Comparison of ENCODE assay signal across 1 cellular context in the genomic region with DNA sequence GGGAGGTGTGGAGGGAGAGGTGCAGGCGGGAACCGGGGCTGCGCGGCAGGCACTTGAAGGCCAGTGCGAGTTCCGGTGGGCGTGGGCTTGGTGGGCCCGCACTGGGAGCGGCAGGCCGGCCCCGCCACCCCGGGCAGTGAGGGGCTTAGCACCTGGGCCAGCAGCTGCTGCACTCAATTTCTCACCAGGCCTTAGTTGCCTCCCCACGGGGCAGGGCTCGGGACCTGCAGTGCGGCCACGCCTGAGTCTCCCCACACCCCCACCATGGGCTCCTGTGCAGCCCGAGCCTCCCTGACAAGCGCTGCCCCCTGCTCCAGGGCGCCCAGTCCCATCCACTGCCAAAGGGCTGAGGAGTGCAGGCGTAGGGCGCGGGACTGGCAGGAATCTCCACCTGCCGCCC.
TF ChIP-seq lines count a peak whose summit lies in the region.

No MANE protein-coding gene starts in this region.

TF ChIP-seq in HepG2, 621 proteins besides CTCF, POLR2A, EP300 and RAD21:
- TF ChIP-seq NFE2L1 (CRISPR knock-in tag; IDR thresholded peaks at IDR 0.05; ENCODE audit: borderline replicate concordance) (no peak), MBNL3 (CRISPR knock-in tag; conservative IDR thresholded peaks at IDR 0.05) (no peak), SNAPC2 (CRISPR knock-in tag; IDR thresholded peaks at IDR 0.05) (no peak), NFE2 (CRISPR knock-in tag; IDR thresholded peaks at IDR 0.05) (no peak), ZNF543 (CRISPR knock-in tag; IDR thresholded peaks at IDR 0.05) (0 out of 2 replicates have a peak, but pooled peaks have one; percentile 26), ZSCAN31 (CRISPR knock-in tag; IDR thresholded peaks at IDR 0.05; ENCODE audit: low read depth) (no peak), MTA1 (CRISPR knock-in tag; IDR thresholded peaks at IDR 0.05; ENCODE audit: borderline replicate concordance) (peak; percentile 31; the same call in 1 of the 2 replicates), AGO2 (optimal IDR thresholded peaks at IDR 0.05; ENCODE audit: low read depth, low read length) (peak; percentile 36), BRCA1 (CRISPR knock-in tag; IDR thresholded peaks at IDR 0.05) (no peak), SYNCRIP (IDR thresholded peaks at IDR 0.05; ENCODE audit: insufficient read depth, low read depth, low read length) (no peak), PCBP1 (IDR thresholded peaks at IDR 0.05; ENCODE audit: borderline replicate concordance, low read depth, low read length) (no peak), ZFYVE20 (CRISPR knock-in tag; IDR thresholded peaks at IDR 0.05; ENCODE audit: borderline replicate concordance, low read depth) (no peak), ZNF441 (CRISPR knock-in tag; IDR thresholded peaks at IDR 0.05; ENCODE audit: borderline replicate concordance) (0 out of 2 replicates have a peak, but pooled peaks have one; percentile 34), ZNF577 (CRISPR knock-in tag; IDR thresholded peaks at IDR 0.05; ENCODE audit: borderline replicate concordance, low read depth) (no peak), ZFP82 (CRISPR knock-in tag; IDR thresholded peaks at IDR 0.05; ENCODE audit: borderline replicate concordance) (no peak)
- TF ChIP-seq, protein P1, sequence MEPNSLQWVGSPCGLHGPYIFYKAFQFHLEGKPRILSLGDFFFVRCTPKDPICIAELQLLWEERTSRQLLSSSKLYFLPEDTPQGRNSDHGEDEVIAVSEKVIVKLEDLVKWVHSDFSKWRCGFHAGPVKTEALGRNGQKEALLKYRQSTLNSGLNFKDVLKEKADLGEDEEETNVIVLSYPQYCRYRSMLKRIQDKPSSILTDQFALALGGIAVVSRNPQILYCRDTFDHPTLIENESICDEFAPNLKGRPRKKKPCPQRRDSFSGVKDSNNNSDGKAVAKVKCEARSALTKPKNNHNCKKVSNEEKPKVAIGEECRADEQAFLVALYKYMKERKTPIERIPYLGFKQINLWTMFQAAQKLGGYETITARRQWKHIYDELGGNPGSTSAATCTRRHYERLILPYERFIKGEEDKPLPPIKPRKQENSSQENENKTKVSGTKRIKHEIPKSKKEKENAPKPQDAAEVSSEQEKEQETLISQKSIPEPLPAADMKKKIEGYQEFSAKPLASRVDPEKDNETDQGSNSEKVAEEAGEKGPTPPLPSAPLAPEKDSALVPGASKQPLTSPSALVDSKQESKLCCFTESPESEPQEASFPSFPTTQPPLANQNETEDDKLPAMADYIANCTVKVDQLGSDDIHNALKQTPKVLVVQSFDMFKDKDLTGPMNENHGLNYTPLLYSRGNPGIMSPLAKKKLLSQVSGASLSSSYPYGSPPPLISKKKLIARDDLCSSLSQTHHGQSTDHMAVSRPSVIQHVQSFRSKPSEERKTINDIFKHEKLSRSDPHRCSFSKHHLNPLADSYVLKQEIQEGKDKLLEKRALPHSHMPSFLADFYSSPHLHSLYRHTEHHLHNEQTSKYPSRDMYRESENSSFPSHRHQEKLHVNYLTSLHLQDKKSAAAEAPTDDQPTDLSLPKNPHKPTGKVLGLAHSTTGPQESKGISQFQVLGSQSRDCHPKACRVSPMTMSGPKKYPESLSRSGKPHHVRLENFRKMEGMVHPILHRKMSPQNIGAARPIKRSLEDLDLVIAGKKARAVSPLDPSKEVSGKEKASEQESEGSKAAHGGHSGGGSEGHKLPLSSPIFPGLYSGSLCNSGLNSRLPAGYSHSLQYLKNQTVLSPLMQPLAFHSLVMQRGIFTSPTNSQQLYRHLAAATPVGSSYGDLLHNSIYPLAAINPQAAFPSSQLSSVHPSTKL (CRISPR knock-in tag; IDR thresholded peaks at IDR 0.05) = no peak
- TF ChIP-seq, protein P2, sequence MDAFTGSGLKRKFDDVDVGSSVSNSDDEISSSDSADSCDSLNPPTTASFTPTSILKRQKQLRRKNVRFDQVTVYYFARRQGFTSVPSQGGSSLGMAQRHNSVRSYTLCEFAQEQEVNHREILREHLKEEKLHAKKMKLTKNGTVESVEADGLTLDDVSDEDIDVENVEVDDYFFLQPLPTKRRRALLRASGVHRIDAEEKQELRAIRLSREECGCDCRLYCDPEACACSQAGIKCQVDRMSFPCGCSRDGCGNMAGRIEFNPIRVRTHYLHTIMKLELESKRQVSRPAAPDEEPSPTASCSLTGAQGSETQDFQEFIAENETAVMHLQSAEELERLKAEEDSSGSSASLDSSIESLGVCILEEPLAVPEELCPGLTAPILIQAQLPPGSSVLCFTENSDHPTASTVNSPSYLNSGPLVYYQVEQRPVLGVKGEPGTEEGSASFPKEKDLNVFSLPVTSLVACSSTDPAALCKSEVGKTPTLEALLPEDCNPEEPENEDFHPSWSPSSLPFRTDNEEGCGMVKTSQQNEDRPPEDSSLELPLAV (CRISPR knock-in tag; conservative IDR thresholded peaks at IDR 0.05; ENCODE audit: low read depth) = no peak
- TF ChIP-seq, protein P3, sequence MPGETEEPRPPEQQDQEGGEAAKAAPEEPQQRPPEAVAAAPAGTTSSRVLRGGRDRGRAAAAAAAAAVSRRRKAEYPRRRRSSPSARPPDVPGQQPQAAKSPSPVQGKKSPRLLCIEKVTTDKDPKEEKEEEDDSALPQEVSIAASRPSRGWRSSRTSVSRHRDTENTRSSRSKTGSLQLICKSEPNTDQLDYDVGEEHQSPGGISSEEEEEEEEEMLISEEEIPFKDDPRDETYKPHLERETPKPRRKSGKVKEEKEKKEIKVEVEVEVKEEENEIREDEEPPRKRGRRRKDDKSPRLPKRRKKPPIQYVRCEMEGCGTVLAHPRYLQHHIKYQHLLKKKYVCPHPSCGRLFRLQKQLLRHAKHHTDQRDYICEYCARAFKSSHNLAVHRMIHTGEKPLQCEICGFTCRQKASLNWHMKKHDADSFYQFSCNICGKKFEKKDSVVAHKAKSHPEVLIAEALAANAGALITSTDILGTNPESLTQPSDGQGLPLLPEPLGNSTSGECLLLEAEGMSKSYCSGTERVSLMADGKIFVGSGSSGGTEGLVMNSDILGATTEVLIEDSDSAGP (CRISPR knock-in tag; IDR thresholded peaks at IDR 0.05; ENCODE audit: borderline replicate concordance) = peak; percentile 20; the same call in 1 of the 2 replicates
- TF ChIP-seq, protein P4, sequence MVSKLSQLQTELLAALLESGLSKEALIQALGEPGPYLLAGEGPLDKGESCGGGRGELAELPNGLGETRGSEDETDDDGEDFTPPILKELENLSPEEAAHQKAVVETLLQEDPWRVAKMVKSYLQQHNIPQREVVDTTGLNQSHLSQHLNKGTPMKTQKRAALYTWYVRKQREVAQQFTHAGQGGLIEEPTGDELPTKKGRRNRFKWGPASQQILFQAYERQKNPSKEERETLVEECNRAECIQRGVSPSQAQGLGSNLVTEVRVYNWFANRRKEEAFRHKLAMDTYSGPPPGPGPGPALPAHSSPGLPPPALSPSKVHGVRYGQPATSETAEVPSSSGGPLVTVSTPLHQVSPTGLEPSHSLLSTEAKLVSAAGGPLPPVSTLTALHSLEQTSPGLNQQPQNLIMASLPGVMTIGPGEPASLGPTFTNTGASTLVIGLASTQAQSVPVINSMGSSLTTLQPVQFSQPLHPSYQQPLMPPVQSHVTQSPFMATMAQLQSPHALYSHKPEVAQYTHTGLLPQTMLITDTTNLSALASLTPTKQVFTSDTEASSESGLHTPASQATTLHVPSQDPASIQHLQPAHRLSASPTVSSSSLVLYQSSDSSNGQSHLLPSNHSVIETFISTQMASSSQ (IDR thresholded peaks at IDR 0.05; ENCODE audit: low read depth) = no peak
- TF ChIP-seq, protein P4 (CRISPR knock-in tag; IDR thresholded peaks at IDR 0.05; ENCODE audit: borderline replicate concordance) = no peak
- TF ChIP-seq, protein P5, sequence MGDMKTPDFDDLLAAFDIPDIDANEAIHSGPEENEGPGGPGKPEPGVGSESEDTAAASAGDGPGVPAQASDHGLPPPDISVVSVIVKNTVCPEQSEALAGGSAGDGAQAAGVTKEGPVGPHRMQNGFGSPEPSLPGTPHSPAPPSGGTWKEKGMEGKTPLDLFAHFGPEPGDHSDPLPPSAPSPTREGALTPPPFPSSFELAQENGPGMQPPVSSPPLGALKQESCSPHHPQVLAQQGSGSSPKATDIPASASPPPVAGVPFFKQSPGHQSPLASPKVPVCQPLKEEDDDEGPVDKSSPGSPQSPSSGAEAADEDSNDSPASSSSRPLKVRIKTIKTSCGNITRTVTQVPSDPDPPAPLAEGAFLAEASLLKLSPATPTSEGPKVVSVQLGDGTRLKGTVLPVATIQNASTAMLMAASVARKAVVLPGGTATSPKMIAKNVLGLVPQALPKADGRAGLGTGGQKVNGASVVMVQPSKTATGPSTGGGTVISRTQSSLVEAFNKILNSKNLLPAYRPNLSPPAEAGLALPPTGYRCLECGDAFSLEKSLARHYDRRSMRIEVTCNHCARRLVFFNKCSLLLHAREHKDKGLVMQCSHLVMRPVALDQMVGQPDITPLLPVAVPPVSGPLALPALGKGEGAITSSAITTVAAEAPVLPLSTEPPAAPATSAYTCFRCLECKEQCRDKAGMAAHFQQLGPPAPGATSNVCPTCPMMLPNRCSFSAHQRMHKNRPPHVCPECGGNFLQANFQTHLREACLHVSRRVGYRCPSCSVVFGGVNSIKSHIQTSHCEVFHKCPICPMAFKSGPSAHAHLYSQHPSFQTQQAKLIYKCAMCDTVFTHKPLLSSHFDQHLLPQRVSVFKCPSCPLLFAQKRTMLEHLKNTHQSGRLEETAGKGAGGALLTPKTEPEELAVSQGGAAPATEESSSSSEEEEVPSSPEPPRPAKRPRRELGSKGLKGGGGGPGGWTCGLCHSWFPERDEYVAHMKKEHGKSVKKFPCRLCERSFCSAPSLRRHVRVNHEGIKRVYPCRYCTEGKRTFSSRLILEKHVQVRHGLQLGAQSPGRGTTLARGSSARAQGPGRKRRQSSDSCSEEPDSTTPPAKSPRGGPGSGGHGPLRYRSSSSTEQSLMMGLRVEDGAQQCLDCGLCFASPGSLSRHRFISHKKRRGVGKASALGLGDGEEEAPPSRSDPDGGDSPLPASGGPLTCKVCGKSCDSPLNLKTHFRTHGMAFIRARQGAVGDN (CRISPR knock-in tag; IDR thresholded peaks at IDR 0.05) = peak; percentile 47; the same call in 1 of the 2 replicates
- TF ChIP-seq, protein P6, sequence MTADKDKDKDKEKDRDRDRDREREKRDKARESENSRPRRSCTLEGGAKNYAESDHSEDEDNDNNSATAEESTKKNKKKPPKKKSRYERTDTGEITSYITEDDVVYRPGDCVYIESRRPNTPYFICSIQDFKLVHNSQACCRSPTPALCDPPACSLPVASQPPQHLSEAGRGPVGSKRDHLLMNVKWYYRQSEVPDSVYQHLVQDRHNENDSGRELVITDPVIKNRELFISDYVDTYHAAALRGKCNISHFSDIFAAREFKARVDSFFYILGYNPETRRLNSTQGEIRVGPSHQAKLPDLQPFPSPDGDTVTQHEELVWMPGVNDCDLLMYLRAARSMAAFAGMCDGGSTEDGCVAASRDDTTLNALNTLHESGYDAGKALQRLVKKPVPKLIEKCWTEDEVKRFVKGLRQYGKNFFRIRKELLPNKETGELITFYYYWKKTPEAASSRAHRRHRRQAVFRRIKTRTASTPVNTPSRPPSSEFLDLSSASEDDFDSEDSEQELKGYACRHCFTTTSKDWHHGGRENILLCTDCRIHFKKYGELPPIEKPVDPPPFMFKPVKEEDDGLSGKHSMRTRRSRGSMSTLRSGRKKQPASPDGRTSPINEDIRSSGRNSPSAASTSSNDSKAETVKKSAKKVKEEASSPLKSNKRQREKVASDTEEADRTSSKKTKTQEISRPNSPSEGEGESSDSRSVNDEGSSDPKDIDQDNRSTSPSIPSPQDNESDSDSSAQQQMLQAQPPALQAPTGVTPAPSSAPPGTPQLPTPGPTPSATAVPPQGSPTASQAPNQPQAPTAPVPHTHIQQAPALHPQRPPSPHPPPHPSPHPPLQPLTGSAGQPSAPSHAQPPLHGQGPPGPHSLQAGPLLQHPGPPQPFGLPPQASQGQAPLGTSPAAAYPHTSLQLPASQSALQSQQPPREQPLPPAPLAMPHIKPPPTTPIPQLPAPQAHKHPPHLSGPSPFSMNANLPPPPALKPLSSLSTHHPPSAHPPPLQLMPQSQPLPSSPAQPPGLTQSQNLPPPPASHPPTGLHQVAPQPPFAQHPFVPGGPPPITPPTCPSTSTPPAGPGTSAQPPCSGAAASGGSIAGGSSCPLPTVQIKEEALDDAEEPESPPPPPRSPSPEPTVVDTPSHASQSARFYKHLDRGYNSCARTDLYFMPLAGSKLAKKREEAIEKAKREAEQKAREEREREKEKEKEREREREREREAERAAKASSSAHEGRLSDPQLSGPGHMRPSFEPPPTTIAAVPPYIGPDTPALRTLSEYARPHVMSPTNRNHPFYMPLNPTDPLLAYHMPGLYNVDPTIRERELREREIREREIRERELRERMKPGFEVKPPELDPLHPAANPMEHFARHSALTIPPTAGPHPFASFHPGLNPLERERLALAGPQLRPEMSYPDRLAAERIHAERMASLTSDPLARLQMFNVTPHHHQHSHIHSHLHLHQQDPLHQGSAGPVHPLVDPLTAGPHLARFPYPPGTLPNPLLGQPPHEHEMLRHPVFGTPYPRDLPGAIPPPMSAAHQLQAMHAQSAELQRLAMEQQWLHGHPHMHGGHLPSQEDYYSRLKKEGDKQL (CRISPR knock-in tag; IDR thresholded peaks at IDR 0.05; ENCODE audit: low read depth) = no peak
